Comparison of ENCODE assay signal across 20 cellular contexts in the genomic region with DNA sequence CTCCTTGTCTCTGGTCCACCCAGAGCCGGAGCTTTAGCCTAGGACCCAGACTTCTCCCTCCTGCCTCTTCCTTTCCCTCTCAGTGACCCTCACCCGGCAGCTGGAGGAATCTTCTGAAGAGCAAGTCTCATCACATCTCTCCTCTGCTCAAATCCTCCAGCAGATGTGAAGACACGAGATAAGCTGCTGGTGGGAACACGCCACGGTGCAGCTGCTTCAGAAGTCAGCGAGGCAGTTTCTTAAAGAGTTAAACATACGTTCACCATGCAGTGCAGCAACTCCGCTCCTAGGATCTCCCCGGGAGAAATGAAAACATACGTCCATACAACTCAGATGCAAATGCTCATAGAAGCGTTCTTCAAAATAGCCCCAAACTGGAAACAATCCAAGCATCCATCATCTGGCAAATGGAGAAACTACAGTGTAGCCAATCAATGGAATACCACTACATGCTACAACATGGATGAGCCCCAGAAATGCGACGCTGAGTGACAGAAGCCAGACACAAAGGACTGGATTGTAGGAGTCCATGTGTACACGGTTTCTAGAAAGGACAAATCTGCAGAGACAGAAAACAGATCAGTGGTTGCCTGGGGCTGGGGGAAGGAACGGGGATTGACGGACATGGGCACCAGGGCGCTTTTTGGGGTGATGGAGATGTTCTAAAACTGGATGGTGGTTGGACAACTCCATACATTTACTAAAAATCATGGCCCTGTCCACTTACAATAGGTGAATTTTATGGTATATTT.
DNase-seq lines count a peak whose midpoint lies in the region; TF ChIP-seq lines count a peak whose summit lies in the region.
"Had no signal": no experiment of that assay in that cellular context is flagged by ENCODE, and none has a peak within 500 bp of the region (broad histone marks: within the 10 kb centered on the region; RNA-seq: fewer than 3 reads in every experiment).

No MANE protein-coding gene starts in this region.

- H3K4me1 Mint-ChIP-seq in nephron: peaks cover 40% of the 10 kb centered on the region
- no peaks in the 10 kb centered on the region for H3K4me1 Mint-ChIP-seq in progenitor cell of endocrine pancreas (ENCODE audit: low read depth)
- H3K4me1 Mint-ChIP-seq: CD8-positive, alpha-beta memory T cell had no signal

- H3K27ac ChIP-seq in coronary artery: no peak overlapping the region
- H3K27ac ChIP-seq in thymus (ENCODE audit: low read depth): peak overlapping the region; percentile 68
- H3K27ac ChIP-seq: C4-2B, Peyer's patch had no signal

- TF ChIP-seq CTCF in coronary artery (IDR thresholded peaks at IDR 0.05) (no peak), nephron (IDR thresholded peaks at IDR 0.05; ENCODE audit: unreplicated experiment in 3 of 3) (no peak), progenitor cell of endocrine pancreas (IDR thresholded peaks at IDR 0.05; ENCODE audit: unreplicated experiment) (no peak)

- H3K9me3 ChIP-seq in thymus (ENCODE audit: control insufficient read depth): no peaks in the 10 kb centered on the region
- H3K9me3 ChIP-seq: Peyer's patch had no signal

- H3K36me3 Mint-ChIP-seq in nephron (ENCODE audit: low read depth) (no peaks in the 10 kb centered on the region), progenitor cell of endocrine pancreas (ENCODE audit: insufficient read depth) (no peaks in the 10 kb centered on the region)
- H3K36me3 Mint-ChIP-seq: CD8-positive, alpha-beta memory T cell had no signal

- peaks cover 73% of the 10 kb centered on the region for H3K4me1 ChIP-seq in thymus (ENCODE audit: control insufficient read depth, insufficient read depth, low read length)
- H3K4me1 ChIP-seq: Peyer's patch had no signal

- 47% methylated on average over 17 of the region's 17 CpGs for WGBS in thymus

- H3K9me3 Mint-ChIP-seq in nephron (peaks cover 3% of the 10 kb centered on the region), progenitor cell of endocrine pancreas (ENCODE audit: low read depth) (no peaks in the 10 kb centered on the region)

- peak; percentile 12 for DNase-seq in Daoy (ENCODE audit: low read depth)
- peak; percentile 36 for DNase-seq in coronary artery (ENCODE audit: low spot score)
- no peak for DNase-seq in progenitor cell of endocrine pancreas (ENCODE audit: low spot score, unreplicated experiment)
- no peak for DNase-seq in H4 (ENCODE audit: low spot score)
- DNase-seq in GM19240 (ENCODE audit: insufficient read length, low spot score): no peak
- DNase-seq: ACHN; Calu3; CD8-positive, alpha-beta memory T cell; IMR-90; Karpas-422; MV-4-11; NCI-H1105 treated with DMSO at 0.1 percent for 48 hours; NCI-H1694 treated with DMSO at 0.1 percent for 48 hours; NCI-H2081 treated with DMSO at 0.1 percent for 48 hours; NCI-H2171 treated with DMSO at 0.1 percent for 48 hours; NCI-H526 had no signal

- H3K27me3 Mint-ChIP-seq in nephron (ENCODE audit: low read depth) (peaks cover 10% of the 10 kb centered on the region), progenitor cell of endocrine pancreas (peaks cover 4% of the 10 kb centered on the region)

- H3K4me3 ChIP-seq in coronary artery (no peak overlapping the region), thymus (ENCODE audit: low read length) (peak overlapping the region; percentile 38)
- H3K4me3 ChIP-seq: Peyer's patch had no signal

- H3K36me3 ChIP-seq in thymus (ENCODE audit: control insufficient read depth, insufficient read depth): peaks cover 7% of the 10 kb centered on the region
- H3K36me3 ChIP-seq: Peyer's patch had no signal

- no peak overlapping the region for H3K4me3 Mint-ChIP-seq in nephron
- H3K4me3 Mint-ChIP-seq in progenitor cell of endocrine pancreas (ENCODE audit: low read depth): no peak overlapping the region
- H3K4me3 Mint-ChIP-seq: CD8-positive, alpha-beta memory T cell had no signal

- H3K27ac Mint-ChIP-seq in nephron (peak overlapping the region; percentile 36 to 69 (median 40)), progenitor cell of endocrine pancreas (no peak overlapping the region)
- H3K27ac Mint-ChIP-seq: CD8-positive, alpha-beta memory T cell had no signal

- H3K27me3 ChIP-seq in thymus (ENCODE audit: control insufficient read depth, insufficient read depth): no peaks in the 10 kb centered on the region
- H3K27me3 ChIP-seq: Peyer's patch had no signal

Comparison
In these comparisons a context has a peak if more than half of its experiments do, and no peak if none do; other contexts are left out.
1. DNase-seq: peak in Daoy (single experiment) and coronary artery (single experiment); none in progenitor cell of endocrine pancreas (single experiment), H4 (single experiment) and GM19240 (single experiment).